In genomic region chr4:113382704-113383103, GRCh38 we compare ENCODE assay signal across 18 cellular contexts.
A peak's percentile ranks its signal among the peaks of the same experiment; 100 is the strongest.
DNase-seq lines count a peak whose midpoint lies in the region; ATAC-seq and TF ChIP-seq lines count a peak whose summit lies in the region.
"Had no signal": no experiment of that assay in that cellular context is flagged by ENCODE, and none has a peak within 500 bp of the region (broad histone marks: within the 10 kb centered on the region; RNA-seq: fewer than 3 reads in every experiment).

No MANE protein-coding gene starts in this region.

- peak; percentile 12; the same call in 1 of the 2 replicates for ATAC-seq in PC-3
- no peak for ATAC-seq in omental fat pad (ENCODE audit: low FRiP score)
- ATAC-seq: Panc1 had no signal

- DNase-seq in A673 (ENCODE audit: low spot score) (no peak), PC-3 (no peak), fibroblast of mammary gland (ENCODE audit: low read depth) (peak; percentile 33), nephron progenitor cell (no peak), omental fat pad (ENCODE audit: low spot score) (no peak), GM20000 (ENCODE audit: low spot score) (no peak)
- no peak for DNase-seq in stimulated activated CD4-positive, alpha-beta T cell treated with anti-CD3 and anti-CD28 coated beads, Interleukin-4, amount 100 ng/mL, for 4 hours
- no peak for DNase-seq in activated naive CD4-positive, alpha-beta T cell treated with anti-CD3 and anti-CD28 coated beads, Interleukin-2, amount 50 U/mL, for 16 hours
- DNase-seq: activated CD4-positive, alpha-beta T cell treated with anti-CD3 and anti-CD28 coated beads for 4 hours; activated effector memory CD4-positive, alpha-beta T cell treated with anti-CD3 and anti-CD28 coated beads, Interleukin-2, amount 50 U/mL, for 16 hours; DMS153; endodermal cell; NCI-H1436; NCI-H82; posterior cingulate gyrus; spleen; tibial artery had no signal

- H3K4me3 Mint-ChIP-seq in nephron progenitor cell = no peak overlapping the region
- H3K4me3 Mint-ChIP-seq: endodermal cell had no signal

- no peaks in the 10 kb centered on the region for H3K36me3 ChIP-seq in A673 (ENCODE audit: insufficient read depth, low read length, poor library complexity, severe bottlenecking)
- no peaks in the 10 kb centered on the region for H3K36me3 ChIP-seq in PC-3 (ENCODE audit: low read depth, low read length)
- H3K36me3 ChIP-seq: tibial artery had no signal

- H3K9me3 ChIP-seq in A673 (ENCODE audit: low read depth, low read length, poor library complexity, severe bottlenecking) = no peaks in the 10 kb centered on the region
- no peaks in the 10 kb centered on the region for H3K9me3 ChIP-seq in PC-3 (ENCODE audit: low read length)
- H3K9me3 ChIP-seq: spleen, tibial artery had no signal

- no peak; the same call in 1 of the 2 replicates for TF ChIP-seq CTCF in A673 (conservative IDR thresholded peaks at IDR 0.05; ENCODE audit: low read depth, low read length)
- no peak for TF ChIP-seq CTCF in PC-3 (conservative IDR thresholded peaks at IDR 0.05; ENCODE audit: low read depth, low read length)
- TF ChIP-seq CTCF in fibroblast of mammary gland (conservative IDR thresholded peaks at IDR 0.05; ENCODE audit: control insufficient read depth, insufficient read depth, low read depth, low read length) = no peak
- TF ChIP-seq CTCF in nephron progenitor cell (IDR thresholded peaks at IDR 0.05) = no peak
- TF ChIP-seq CTCF in omental fat pad (IDR thresholded peaks at IDR 0.05) = no peak
- no peak for TF ChIP-seq CTCF in GM20000 (IDR thresholded peaks at IDR 0.05; ENCODE audit: extremely low read depth, missing control alignments)

- H3K4me2 ChIP-seq in PC-3 (ENCODE audit: low read length) = peak overlapping the region; percentile 57

- no peak overlapping the region for H2AFZ ChIP-seq in PC-3 (ENCODE audit: low read length)

- no peaks in the 10 kb centered on the region for H4K20me1 ChIP-seq in PC-3 (ENCODE audit: low read length)

- CTCF ChIA-PET in A673 (lab: Charles Lee) (no interaction called here), PC-3 (lab: Charles Lee) (no interaction called here)

- H3K4me1 ChIP-seq in A673 (ENCODE audit: insufficient read depth, low read length, poor library complexity, severe bottlenecking) (peaks cover 44% of the 10 kb centered on the region), PC-3 (ENCODE audit: insufficient read depth, low read length) (peaks cover 28% of the 10 kb centered on the region)
- H3K4me1 ChIP-seq: spleen had no signal

- H3K27me3 Mint-ChIP-seq in nephron progenitor cell (ENCODE audit: low read depth, poor library complexity) = no peaks in the 10 kb centered on the region

- no TSS peak for BruUV-seq in A673 (replicated peaks; lab: Mats Ljungman, UMichigan)
- no TSS peak for BruUV-seq in PC-3 (replicated peaks; lab: Mats Ljungman, UMichigan)

- peak overlapping the region; percentile 14 for H3K27ac Mint-ChIP-seq in nephron progenitor cell
- H3K27ac Mint-ChIP-seq: endodermal cell had no signal

- peak overlapping the region; percentile 60 for H3K9ac ChIP-seq in PC-3 (ENCODE audit: low read length)

- no peaks in the 10 kb centered on the region for H3K27me3 ChIP-seq in A673 (replicated peaks; ENCODE audit: insufficient read depth, low read depth, low read length, poor library complexity)
- no peaks in the 10 kb centered on the region for H3K27me3 ChIP-seq in PC-3 (ENCODE audit: low read length)
- H3K27me3 ChIP-seq: spleen, tibial artery had no signal

- intact Hi-C loops in A673 (cut with micrococcal nuclease; ENCODE audit: unreplicated experiment) = loop anchor here (5.0 kb wide), 1 partner anchor 80 kb away; no protein-coding TSS in a partner anchor
- intact Hi-C loops in PC-3 (cut with micrococcal nuclease) = loop anchor here (2.0 kb wide), 1 partner anchor 82 kb away; no protein-coding TSS in a partner anchor

- H3K79me2 ChIP-seq in PC-3 (ENCODE audit: low read length) = no peaks in the 10 kb centered on the region

- POLR2A ChIA-PET in A673 (lab: Charles Lee; ENCODE audit: low non-redundant PET) (no interaction called here), PC-3 (lab: Charles Lee; ENCODE audit: unreplicated experiment) (interaction anchor here (0.7 kb wide), 1 partner anchor 1405 kb away, joined by 6 read pairs; no protein-coding TSS in a partner anchor)

- no peaks in the 10 kb centered on the region for H3K4me1 Mint-ChIP-seq in nephron progenitor cell

- H3F3A ChIP-seq in PC-3 (ENCODE audit: low read length, unreplicated experiment) = peaks cover 5% of the 10 kb centered on the region

- peak overlapping the region; percentile 84 for H3K27ac ChIP-seq in A673 (ENCODE audit: low read depth, low read length, poor library complexity, severe bottlenecking)
- H3K27ac ChIP-seq in PC-3 (ENCODE audit: low read length) = peak overlapping the region; percentile 85

- H3K4me3 ChIP-seq in A673 (ENCODE audit: low read depth, low read length, poor library complexity, severe bottlenecking) = no peak overlapping the region
- no peak overlapping the region for H3K4me3 ChIP-seq in PC-3 (ENCODE audit: low read length)
- no peak overlapping the region for H3K4me3 ChIP-seq in fibroblast of mammary gland (ENCODE audit: control insufficient read depth, low read depth, low read length)
- H3K4me3 ChIP-seq: spleen, tibial artery had no signal

- peaks cover 4% of the 10 kb centered on the region for H3K9me3 Mint-ChIP-seq in nephron progenitor cell

- H3K36me3 Mint-ChIP-seq in nephron progenitor cell (ENCODE audit: low read depth) = peaks cover 13% of the 10 kb centered on the region

- no peaks in the 10 kb centered on the region for H3K9me2 ChIP-seq in PC-3 (replicated peaks; ENCODE audit: low read length)
